ENCODE assay signal across 11 cellular contexts in the genomic region with DNA sequence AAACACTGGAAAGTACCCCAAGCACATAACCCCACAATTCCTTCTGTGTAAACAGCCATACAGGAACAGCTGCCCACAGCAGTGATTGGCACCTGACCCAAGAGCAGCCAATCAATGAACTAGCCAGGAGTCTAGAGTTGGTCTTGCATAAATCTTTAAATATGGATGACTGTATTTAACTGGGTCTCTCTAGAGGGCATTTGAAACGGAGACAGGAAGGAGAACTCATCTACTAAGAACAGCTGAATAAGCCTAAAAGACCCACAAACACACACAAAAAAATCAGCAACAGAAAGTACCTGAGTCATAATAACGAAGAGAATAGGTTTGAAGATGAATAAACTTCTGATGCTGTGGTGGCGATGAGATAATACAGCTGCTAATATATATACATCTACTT. TPM values are rescaled to one million over a fixed set of nuclear protein-coding genes. Genes with fewer than 3 reads are reported as not detected.
DNase-seq lines count a peak whose midpoint lies in the region; ATAC-seq, FAIRE-seq and TF ChIP-seq lines count a peak whose summit lies in the region.
"Had no signal": no experiment of that assay in that cellular context is flagged by ENCODE, and none has a peak within 500 bp of the region (broad histone marks: within the 10 kb centered on the region; RNA-seq: fewer than 3 reads in every experiment).

No MANE protein-coding gene starts in this region.

- no peaks in the 10 kb centered on the region for H3K27me3 Mint-ChIP-seq in effector memory CD8-positive, alpha-beta T cell

- H3K4me3 Mint-ChIP-seq in effector memory CD8-positive, alpha-beta T cell: peak overlapping the region; percentile 26 to 56

- no peak overlapping the region for H3K4me3 ChIP-seq in sigmoid colon

- intact Hi-C loops in sigmoid colon (cut with DNase I): no loop called here

- H3K36me3 Mint-ChIP-seq in effector memory CD8-positive, alpha-beta T cell (ENCODE audit: insufficient read depth): peaks cover 3% of the 10 kb centered on the region

- no peaks in the 10 kb centered on the region for H3K27me3 ChIP-seq in sigmoid colon

- H3K9me3 ChIP-seq in sigmoid colon: no peaks in the 10 kb centered on the region

- DNase-seq in DMS53 (lab: John Stamatoyannopoulos, UW): peak; percentile 9
- no peak for DNase-seq in DMS53 treated with DMSO at 0.1 percent for 48 hours (lab: John Stamatoyannopoulos, UW; ENCODE audit: unreplicated experiment)
- DNase-seq in effector memory CD8-positive, alpha-beta T cell: no peak
- DNase-seq in OCI-M1 (lab: John Stamatoyannopoulos, UW): no peak
- no peak for DNase-seq in sigmoid colon
- no peak for DNase-seq in frontal cortex (ENCODE audit: low spot score in 2 of 2)
- DNase-seq: EL, NCI-H1048 had no signal

- H3K4me1 ChIP-seq in sigmoid colon: peaks cover 0 to 5% (median 2%) of the 10 kb centered on the region in 4 donors

- no peaks in the 10 kb centered on the region for H3K9me3 Mint-ChIP-seq in effector memory CD8-positive, alpha-beta T cell

- WGBS in sigmoid colon, 2 donors: 73 to 90% methylated on average over 3 of the region's 3 CpGs

- H3K27ac ChIP-seq in sigmoid colon: no peak overlapping the region
- H3K27ac ChIP-seq: 22Rv1 had no signal

- TF ChIP-seq EP300 in sigmoid colon (IDR thresholded peaks at IDR 0.05): no peak

- no peak for FAIRE-seq in frontal cortex (lab: Jason Lieb, UNC)

- no peak for TF ChIP-seq CTCF in sigmoid colon (IDR thresholded peaks at IDR 0.05)

- H3K36me3 ChIP-seq in sigmoid colon: no peaks in the 10 kb centered on the region

- peaks cover 15 to 28% of the 10 kb centered on the region in 2 donors for H3K4me1 Mint-ChIP-seq in effector memory CD8-positive, alpha-beta T cell (ENCODE audit: low read depth in 2 of 2)

- ATAC-seq in GM21381 (IDR thresholded peaks at IDR 0.05; ENCODE audit: unreplicated experiment): peak; percentile 44
- ATAC-seq in HG03280 (IDR thresholded peaks at IDR 0.05; ENCODE audit: unreplicated experiment): peak; percentile 59
- ATAC-seq in effector memory CD8-positive, alpha-beta T cell (replicated peaks): peak; percentile 58

- TF ChIP-seq POLR2A in sigmoid colon (IDR thresholded peaks at IDR 0.05): no peak

- peak overlapping the region; percentile 15 to 70 for H3K27ac Mint-ChIP-seq in effector memory CD8-positive, alpha-beta T cell

RNA-seq across cellular contexts. Expression of a gene that starts 49.0 kb away (rescaled TPM):
- total RNA-seq in sigmoid colon (10 to 100 TPM; 10.2 to 17.1 (median 14.1) TPM), frontal cortex (40.4 TPM)
- 10 to 100 TPM; 10.2 to 14.3 (median 11.6) TPM for polyA plus RNA-seq in sigmoid colon
